ENCODE assay signal across 26 cellular contexts in the genomic region with DNA sequence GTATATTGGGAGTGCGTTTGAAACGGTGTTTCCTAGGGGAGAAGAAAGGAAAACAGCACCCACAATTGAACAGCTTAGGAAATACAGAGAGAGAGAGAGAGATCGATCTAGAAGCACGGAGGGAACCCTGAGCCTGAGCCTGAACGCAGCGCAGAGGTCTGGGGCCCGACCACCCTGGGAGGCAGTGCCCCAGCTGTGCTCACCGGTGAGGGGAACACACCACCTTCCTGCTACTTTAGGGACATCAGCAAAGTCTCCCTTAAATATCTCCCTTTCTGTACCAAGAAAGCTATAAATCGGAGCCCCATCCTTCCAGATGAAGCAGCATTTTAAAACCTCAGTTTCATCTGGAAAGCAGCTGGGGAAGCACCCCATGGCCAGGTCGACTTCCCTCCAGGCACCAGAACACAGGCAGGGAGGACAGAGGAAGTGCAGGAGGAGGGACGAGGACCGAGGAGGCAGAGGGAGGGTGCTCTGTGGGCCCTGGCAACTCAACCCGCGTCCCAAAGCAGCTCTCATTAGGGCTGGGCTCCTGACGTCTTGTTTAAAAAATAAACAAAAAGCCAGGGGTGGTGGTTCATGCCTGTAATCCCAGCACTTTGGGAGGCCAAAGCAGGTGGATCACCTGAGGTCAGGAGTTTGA. TPM values are rescaled to one million over a fixed set of nuclear protein-coding genes. Genes with fewer than 3 reads are reported as not detected.
"Had no signal": no experiment of that assay in that cellular context is flagged by ENCODE, and none has a peak within 500 bp of the region (broad histone marks: within the 10 kb centered on the region; RNA-seq: fewer than 3 reads in every experiment).

No MANE protein-coding gene starts in this region.

- H3K27me3 ChIP-seq: neutrophil, transverse colon, uterus had no signal

- ATAC-seq: activated T-cell treated with anti-CD3 and anti-CD28 coated beads, Interleukin-2, amount 50 U/mL, for 72 hours; left lung; naive thymus-derived CD8-positive, alpha-beta T cell; stimulated activated naive B cell treated with anti-CD40 and anti-IgM and Interleukin-4, amounts not matched to agents 10 μg/mL and 1 μg/mL and 100 μg/mL, for 72 hours had no signal

- H3K4me3 Mint-ChIP-seq: activated B cell treated with CpG ODN at 0.5 μM for 24 hours; activated naive CD4-positive, alpha-beta T cell treated with anti-CD3 and anti-CD28 coated beads, Interleukin-2, amount 10 ng/mL, durations not matched to agents 7 days and 5 days; activated T-cell treated with anti-CD3 and anti-CD28 coated beads, Interleukin-2, amount 50 U/mL, for 72 hours; mesothelial cell of epicardium; naive thymus-derived CD8-positive, alpha-beta T cell; stimulated activated naive B cell treated with anti-CD40 and anti-IgM and Interleukin-4, amounts not matched to agents 10 μg/mL and 1 μg/mL and 100 μg/mL, for 72 hours had no signal

- H3K27ac Mint-ChIP-seq: activated B cell treated with CpG ODN at 0.5 μM for 24 hours; activated naive CD4-positive, alpha-beta T cell treated with anti-CD3 and anti-CD28 coated beads, Interleukin-2, amount 10 ng/mL, durations not matched to agents 7 days and 5 days; activated T-cell treated with anti-CD3 and anti-CD28 coated beads, Interleukin-2, amount 50 U/mL, for 72 hours; mesothelial cell of epicardium; naive thymus-derived CD8-positive, alpha-beta T cell; stimulated activated naive B cell treated with anti-CD40 and anti-IgM and Interleukin-4, amounts not matched to agents 10 μg/mL and 1 μg/mL and 100 μg/mL, for 72 hours had no signal

- DNase-seq: activated B cell treated with CpG ODN at 0.5 μM for 24 hours; activated CD4-positive, alpha-beta T cell treated with anti-CD3 and anti-CD28 coated beads for 4 hours; activated CD4-positive, alpha-beta T cell treated with anti-CD3 and anti-CD28 coated beads, Interleukin-2, amount 50 U/mL, for 48 hours; activated effector memory CD4-positive, alpha-beta T cell treated with Interleukin-2 at 50 U/mL for 16 hours; activated naive CD4-positive, alpha-beta T cell treated with anti-CD3 and anti-CD28 coated beads, Interleukin-2, amount 10 ng/mL, durations not matched to agents 7 days and 5 days; activated T-cell treated with anti-CD3 and anti-CD28 coated beads, Interleukin-2, amount 50 U/mL, for 72 hours; amygdala; effector CD4-positive, alpha-beta T cell; erythroblast; foreskin fibroblast; left lung; naive thymus-derived CD8-positive, alpha-beta T cell; stimulated activated CD4-positive, alpha-beta T cell treated with anti-CD3 and anti-CD28 coated beads, Interleukin-15, amount 100 ng/mL, for 24 hours; stimulated activated CD4-positive, alpha-beta T cell treated with anti-CD3 and anti-CD28 coated beads, Interleukin-2, amount 100 ng/mL, for 48 hours; stimulated activated CD8-positive, alpha-beta memory T cell treated with anti-CD3 and anti-CD28 coated beads, Interleukin-4, amount 100 ng/mL, for 48 hours; stimulated activated naive B cell treated with anti-CD40 and anti-IgM and Interleukin-4, amounts not matched to agents 10 μg/mL and 1 μg/mL and 100 μg/mL, for 72 hours; T1000; transverse colon; uterus had no signal

- H3K36me3 Mint-ChIP-seq: activated naive CD4-positive, alpha-beta T cell treated with anti-CD3 and anti-CD28 coated beads, Interleukin-2, amount 10 ng/mL, durations not matched to agents 7 days and 5 days; mesothelial cell of epicardium; naive thymus-derived CD8-positive, alpha-beta T cell; stimulated activated naive B cell treated with anti-CD40 and anti-IgM and Interleukin-4, amounts not matched to agents 10 μg/mL and 1 μg/mL and 100 μg/mL, for 72 hours had no signal

- H3K9me3 ChIP-seq: left lung, neutrophil, sigmoid colon, transverse colon, uterus had no signal

- H3K27ac ChIP-seq: left lung, neutrophil, parathyroid adenoma, sigmoid colon, transverse colon, uterus had no signal

- H3K27me3 Mint-ChIP-seq: activated B cell treated with CpG ODN at 0.5 μM for 24 hours; activated naive CD4-positive, alpha-beta T cell treated with anti-CD3 and anti-CD28 coated beads, Interleukin-2, amount 10 ng/mL, durations not matched to agents 7 days and 5 days had no signal

- H3K4me3 ChIP-seq: left lung, lung, sigmoid colon, smooth muscle cell, transverse colon, uterus had no signal

- H3K4me1 Mint-ChIP-seq: activated B cell treated with CpG ODN at 0.5 μM for 24 hours; activated naive CD4-positive, alpha-beta T cell treated with anti-CD3 and anti-CD28 coated beads, Interleukin-2, amount 10 ng/mL, durations not matched to agents 7 days and 5 days; naive thymus-derived CD8-positive, alpha-beta T cell; stimulated activated naive B cell treated with anti-CD40 and anti-IgM and Interleukin-4, amounts not matched to agents 10 μg/mL and 1 μg/mL and 100 μg/mL, for 72 hours had no signal

- H3K9me3 Mint-ChIP-seq: activated B cell treated with CpG ODN at 0.5 μM for 24 hours; activated naive CD4-positive, alpha-beta T cell treated with anti-CD3 and anti-CD28 coated beads, Interleukin-2, amount 10 ng/mL, durations not matched to agents 7 days and 5 days; activated T-cell treated with anti-CD3 and anti-CD28 coated beads, Interleukin-2, amount 50 U/mL, for 72 hours; mesothelial cell of epicardium had no signal

- H3K36me3 ChIP-seq: left lung, neutrophil, sigmoid colon, transverse colon, uterus had no signal

RNA-seq across cellular contexts. Expression of a gene that starts 12.2 kb away (rescaled TPM):
- total RNA-seq: activated B cell treated with CpG ODN at 0.5 μM for 24 hours; naive thymus-derived CD8-positive, alpha-beta T cell; T-helper 1 cell treated with Interleukin-12 subunit alpha and Interleukin-12 subunit beta and Interleukin-4 antibody, amounts not matched to agents 30 ng/mL and 1 ng/mL, for 36 hours had no signal
